Comparison of ENCODE assay signal across 14 cellular contexts in genomic region chr2:1758774-1759610, GRCh38.
"Had no signal": no experiment of that assay in that cellular context is flagged by ENCODE, and none has a peak within 500 bp of the region (broad histone marks: within the 10 kb centered on the region; RNA-seq: fewer than 3 reads in every experiment).

No MANE protein-coding gene starts in this region.

- H3K27me3 ChIP-seq: adrenal gland, breast epithelium had no signal

- ATAC-seq: activated T-cell treated with anti-CD3 and anti-CD28 coated beads, Interleukin-2, amount 50 U/mL, for 72 hours; psoas muscle; right cardiac atrium; stimulated activated effector memory CD8-positive, alpha-beta T cell treated with anti-CD3 and anti-CD28 coated beads, Interleukin-12 subunit alpha, Interleukin-12 subunit beta, amount 100 ng/mL, for 72 hours had no signal

- DNase-seq: activated CD4-positive, alpha-beta T cell treated with anti-CD3 and anti-CD28 coated beads, Interleukin-2, amount 50 U/mL, for 4 hours; activated effector memory CD4-positive, alpha-beta T cell treated with anti-CD3 and anti-CD28 coated beads, Interleukin-2, amount 50 U/mL, for 16 hours; activated naive CD4-positive, alpha-beta T cell treated with anti-CD3 and anti-CD28 coated beads, Interleukin-2, amount 50 U/mL, for 16 hours; activated T-cell treated with anti-CD3 and anti-CD28 coated beads, Interleukin-2, amount 50 U/mL, for 72 hours; cerebellar nuclear complex; effector CD4-positive, alpha-beta T cell; psoas muscle; stimulated activated CD4-positive, alpha-beta T cell treated with anti-CD3 and anti-CD28 coated beads, Interleukin-4, amount 100 ng/mL, for 24 hours had no signal

- H3K4me3 ChIP-seq: adrenal gland, breast epithelium, psoas muscle, skin epidermis, thoracic aorta had no signal

- H3K4me1 ChIP-seq: adrenal gland, breast epithelium, psoas muscle had no signal

- H3K36me3 ChIP-seq: adrenal gland, breast epithelium, thoracic aorta had no signal

- H3K27ac ChIP-seq: adrenal gland, breast epithelium, psoas muscle, skin epidermis, thoracic aorta had no signal

- H3K9me3 ChIP-seq: adrenal gland, psoas muscle, thoracic aorta had no signal
